ENCODE assay signal across 13 cellular contexts in genomic region chr4:185721190-185721948, GRCh38.
DNase-seq lines count a peak whose midpoint lies in the region; ATAC-seq and TF ChIP-seq lines count a peak whose summit lies in the region.
"Had no signal": no experiment of that assay in that cellular context is flagged by ENCODE, and none has a peak within 500 bp of the region (broad histone marks: within the 10 kb centered on the region; RNA-seq: fewer than 3 reads in every experiment).

No MANE protein-coding gene starts in this region.

- H3K9me2 ChIP-seq in Karpas-422 (replicated peaks; ENCODE audit: insufficient read depth, low read length), result no peaks in the 10 kb centered on the region

- no peak overlapping the region for H3K4me3 ChIP-seq in AG10803 (ENCODE audit: low read length)
- no peak overlapping the region for H3K4me3 ChIP-seq in fibroblast of pulmonary artery (replicated peaks; ENCODE audit: low read depth, low read length)
- no peak overlapping the region for H3K4me3 ChIP-seq in rectal smooth muscle tissue (ENCODE audit: low read length)
- no peak overlapping the region for H3K4me3 ChIP-seq in Karpas-422 (ENCODE audit: low read length)
- H3K4me3 ChIP-seq: skin epidermis had no signal

- no peaks in the 10 kb centered on the region for H3K9me3 ChIP-seq in Karpas-422 (ENCODE audit: low read length)

- H3K79me2 ChIP-seq in Karpas-422 (ENCODE audit: low read length), result no peaks in the 10 kb centered on the region

- DNase-seq in AG10803 (ENCODE audit: low read depth), result peak; percentile 69
- DNase-seq in amniotic epithelial cell (ENCODE audit: low read depth), result peak; percentile 76
- peak; percentile 69 for DNase-seq in fibroblast of pulmonary artery (ENCODE audit: low read depth)
- no peak for DNase-seq in Karpas-422
- DNase-seq in hypothalamus (lab: John Stamatoyannopoulos, UW), result no peak
- DNase-seq in SW480 (ENCODE audit: low spot score), result no peak
- DNase-seq: activated CD4-positive, alpha-beta memory T cell treated with anti-CD3 and anti-CD28 coated beads, Interleukin-2, amount 10 ng/mL, durations not matched to agents 7 days and 5 days; NCI-H1436; NCI-H526 had no signal

- no peaks in the 10 kb centered on the region for H3K27me3 ChIP-seq in rectal smooth muscle tissue (ENCODE audit: control insufficient read depth, insufficient read depth, low read length)
- H3K27me3 ChIP-seq in Karpas-422 (ENCODE audit: low read length), result no peaks in the 10 kb centered on the region

- H3K27ac ChIP-seq in rectal smooth muscle tissue (ENCODE audit: low read depth, low read length), result peak overlapping the region; percentile 89
- no peak overlapping the region for H3K27ac ChIP-seq in Karpas-422 (ENCODE audit: low read length)

- no peak overlapping the region for H3K4me2 ChIP-seq in Karpas-422 (ENCODE audit: low read depth, low read length, poor library complexity, severe bottlenecking)

- no peak overlapping the region for H3K9ac ChIP-seq in rectal smooth muscle tissue (ENCODE audit: low read length)
- H3K9ac ChIP-seq in Karpas-422 (ENCODE audit: low read length), result no peak overlapping the region

- TF ChIP-seq CTCF in AG10803 (conservative IDR thresholded peaks at IDR 0.05; ENCODE audit: low read length) (no peak), fibroblast of pulmonary artery (IDR thresholded peaks at IDR 0.05; ENCODE audit: low read length, missing control alignments) (no peak)

- no peaks in the 10 kb centered on the region for H3K36me3 ChIP-seq in rectal smooth muscle tissue (ENCODE audit: control insufficient read depth, insufficient read depth, low read length)
- no peaks in the 10 kb centered on the region for H3K36me3 ChIP-seq in Karpas-422 (ENCODE audit: insufficient read depth, low read length)

- no peak overlapping the region for H2AFZ ChIP-seq in Karpas-422 (ENCODE audit: low read length)

- no peak for ATAC-seq in HG02571 (IDR thresholded peaks at IDR 0.05; ENCODE audit: unreplicated experiment)
- ATAC-seq: natural killer cell treated with Interleukin-12 subunit alpha and Interleukin-12 subunit beta and Interleukin-15 and Interleukin-18, amount 100 ng/mL, for 72 hours had no signal

- H4K20me1 ChIP-seq in Karpas-422 (ENCODE audit: insufficient read depth, low read depth, low read length), result no peaks in the 10 kb centered on the region

- H3K4me1 ChIP-seq in rectal smooth muscle tissue (ENCODE audit: control insufficient read depth, insufficient read depth, low read length) (peaks cover 46% of the 10 kb centered on the region), Karpas-422 (ENCODE audit: low read length) (no peaks in the 10 kb centered on the region)

Comparison
In these comparisons a context has a peak if more than half of its experiments do, and no peak if none do; other contexts are left out.
1. DNase-seq: peak in AG10803 (single experiment), amniotic epithelial cell (single experiment) and fibroblast of pulmonary artery (single experiment); none in Karpas-422 (single experiment), hypothalamus (0 of 51) and SW480 (single experiment).